ENCODE assay signal across 17 cellular contexts in genomic region chr3:42442640-42443039, GRCh38. TPM values are rescaled to one million over a fixed set of nuclear protein-coding genes. Genes with fewer than 3 reads are reported as not detected.
A peak's percentile ranks its signal among the peaks of the same experiment; 100 is the strongest.
DNase-seq lines count a peak whose midpoint lies in the region; ATAC-seq and TF ChIP-seq lines count a peak whose summit lies in the region.
"Had no signal": no experiment of that assay in that cellular context is flagged by ENCODE, and none has a peak within 500 bp of the region (broad histone marks: within the 10 kb centered on the region; RNA-seq: fewer than 3 reads in every experiment).

No MANE protein-coding gene starts in this region.

- H3K4me1 ChIP-seq in left lung = no peaks in the 10 kb centered on the region
- peaks cover 3% of the 10 kb centered on the region; the same call in 1 of the 2 replicates for H3K4me1 ChIP-seq in HAP-1
- H3K4me1 ChIP-seq: BLaER1, parathyroid adenoma, thyroid gland had no signal

- in situ Hi-C loops in brain microvascular endothelial cell (cut with HindIII; ENCODE audit: low pct_ligation_motif_present, low sequenced_read_pairs) (no loop called here), HAP-1 (cut with MboI; ENCODE audit: low sequenced_read_pairs) (loop anchor here (5.0 to 25.0 kb wide), 2 partner anchors 195 to 555 kb away; no protein-coding TSS in a partner anchor)

- H3K4me3 ChIP-seq in HFF-Myc (replicated peaks; ENCODE audit: low read depth, low read length) (no peak overlapping the region), brain microvascular endothelial cell (ENCODE audit: low read depth, low read length) (no peak overlapping the region), left lung (no peak overlapping the region), HAP-1 (no peak overlapping the region)
- H3K4me3 ChIP-seq: BLaER1, skin epidermis, thyroid gland had no signal

- DNase-seq in GM10266 (ENCODE audit: extremely low spot score) (no peak), HFF-Myc (ENCODE audit: extremely low read depth, low read depth) (no peak), brain microvascular endothelial cell (no peak), left lung (peak in 1 of 2 donors; percentile 34), HAP-1 (ENCODE audit: low spot score in 2 of 2) (no peak), NCI-H524 (lab: John Stamatoyannopoulos, UW) (no peak)
- DNase-seq in stimulated activated CD4-positive, alpha-beta T cell treated with anti-CD3 and anti-CD28 coated beads, Interleukin-1b, Interleukin-23, amount 100 ng/mL, for 48 hours = no peak
- DNase-seq: effector memory CD4-positive, alpha-beta T cell; NCI-H82; thyroid gland had no signal

- intact Hi-C loops in left lung (cut with DNase I) = loop anchor here in 1 of 2 donors (5.0 to 10.0 kb wide), 2 partner anchors 195 to 548 kb away; no protein-coding TSS in a partner anchor

- H3K27ac ChIP-seq in brain microvascular endothelial cell (no peak overlapping the region), left lung (no peak overlapping the region)
- H3K27ac ChIP-seq: BLaER1, HL-60, parathyroid adenoma, skin epidermis, thyroid gland had no signal

- peaks cover 15% of the 10 kb centered on the region for H3K27me3 ChIP-seq in brain microvascular endothelial cell (replicated peaks)
- peaks cover 0 to 6% of the 10 kb centered on the region in 2 donors for H3K27me3 ChIP-seq in left lung
- H3K27me3 ChIP-seq in HAP-1 (ENCODE audit: low read depth) = peaks cover 48% of the 10 kb centered on the region
- H3K27me3 ChIP-seq: BLaER1, thyroid gland had no signal

- H3K36me3 ChIP-seq in brain microvascular endothelial cell (replicated peaks) (no peaks in the 10 kb centered on the region), left lung (no peaks in the 10 kb centered on the region), HAP-1 (replicated peaks) (no peaks in the 10 kb centered on the region)
- H3K36me3 ChIP-seq: BLaER1, thyroid gland had no signal

- no peaks in the 10 kb centered on the region for H3K9me3 ChIP-seq in left lung
- no peaks in the 10 kb centered on the region for H3K9me3 ChIP-seq in HAP-1
- H3K9me3 ChIP-seq: BLaER1, thyroid gland had no signal

- peak; percentile 83 for ATAC-seq in left lung
- no peak for ATAC-seq in GM18520 (IDR thresholded peaks at IDR 0.05; ENCODE audit: unreplicated experiment)
- ATAC-seq: left lobe of liver had no signal

- peak; percentile 11 for TF ChIP-seq CTCF in GM10266 (IDR thresholded peaks at IDR 0.05; ENCODE audit: control insufficient read depth, insufficient read depth, low read depth, missing control alignments)
- TF ChIP-seq CTCF in HFF-Myc (IDR thresholded peaks at IDR 0.05; ENCODE audit: low read depth, low read length, missing control alignments) = peak; percentile 11
- peak; percentile 45 for TF ChIP-seq CTCF in brain microvascular endothelial cell (IDR thresholded peaks at IDR 0.05; ENCODE audit: low read depth, low read length, missing control alignments)
- TF ChIP-seq CTCF in left lung (IDR thresholded peaks at IDR 0.05) = no peak

RNA-seq across cellular contexts. Expression of gene LYZL4, which starts 32.2 kb away (rescaled TPM):
- total RNA-seq in left lung = not detected
- total RNA-seq: activated T-helper 1 cell treated with anti-CD3 and anti-CD28 coated beads, Interleukin-12 subunit alpha, Interleukin-12 subunit beta, Interleukin-2, Interleukin-4 antibody, amounts not matched to agents 30 ng/mL and 10 ng/mL and 1 ng/mL, durations not matched to agents 14 hours and 24 hours and 36 hours; left lobe of liver; thyroid gland had no signal

RNA-seq across cellular contexts. Expression of gene VIPR1, which starts 59.8 kb away (rescaled TPM):
- 10 to 100 TPM; 60.7 to 82.5 TPM for total RNA-seq in left lung

Comparison
In these comparisons a context has a peak if more than half of its experiments do, and no peak if none do; other contexts are left out.
1. CTCF ChIP-seq: peak in GM10266 (single experiment), HFF-Myc (single experiment) and brain microvascular endothelial cell (single experiment); none in left lung (0 of 2).